18 cellular contexts compared by ENCODE assay signal in the genomic region with DNA sequence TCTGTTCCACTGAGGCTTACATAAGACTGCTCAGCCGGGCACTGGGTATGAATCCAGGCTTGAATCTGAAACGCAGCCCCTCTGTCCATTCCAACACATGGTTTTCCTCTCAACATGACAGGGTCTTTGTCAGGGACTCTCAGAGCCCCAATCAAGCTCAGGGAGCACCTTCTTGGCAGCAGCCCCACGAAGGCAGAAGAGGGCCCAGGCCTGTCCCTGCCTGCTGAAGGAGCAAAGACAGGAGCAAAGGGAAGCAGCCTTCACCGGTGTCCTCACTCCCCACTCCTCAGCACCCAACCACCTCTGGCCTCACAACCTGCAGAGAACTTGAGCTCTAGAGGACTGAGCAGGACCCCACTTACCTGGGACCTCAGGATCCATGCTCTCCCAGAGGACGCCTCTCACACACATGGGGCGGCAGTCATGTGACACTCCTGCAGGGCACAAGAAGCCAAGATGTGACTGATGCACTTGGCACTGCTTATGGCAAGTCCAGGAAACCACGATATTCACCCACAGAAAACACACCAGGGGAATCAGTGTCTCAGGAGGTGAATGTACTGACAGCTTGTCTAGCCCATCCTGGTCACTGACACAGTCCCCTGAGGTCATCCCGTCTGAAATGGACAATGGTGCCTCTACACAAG. TPM values are rescaled to one million over a fixed set of nuclear protein-coding genes. Genes with fewer than 3 reads are reported as not detected.
DNase-seq lines count a peak whose midpoint lies in the region; ATAC-seq, FAIRE-seq and TF ChIP-seq lines count a peak whose summit lies in the region.
"Had no signal": no experiment of that assay in that cellular context is flagged by ENCODE, and none has a peak within 500 bp of the region (broad histone marks: within the 10 kb centered on the region; RNA-seq: fewer than 3 reads in every experiment).

No MANE protein-coding gene starts in this region.

- H4K5ac ChIP-seq in H9 (ENCODE audit: insufficient read length, low read depth, low read length), result no peak overlapping the region

- no peak for FAIRE-seq in pancreas (lab: Jason Lieb, UNC)
- FAIRE-seq: TTC549 had no signal

- H2AK5ac ChIP-seq in H9 (ENCODE audit: insufficient read length, low read length), result no peak overlapping the region

- no peak overlapping the region for H2AFZ ChIP-seq in H9 (ENCODE audit: low read length)

- H2BK12ac ChIP-seq in H9 (ENCODE audit: insufficient read length, low read depth, low read length), result no peak overlapping the region

- H2BK5ac ChIP-seq in H9 (ENCODE audit: insufficient read length, low read length), result no peak overlapping the region

- peaks cover 9% of the 10 kb centered on the region for H3K23me2 ChIP-seq in H9 (ENCODE audit: insufficient read length, low read depth, low read length, poor library complexity, severe bottlenecking)

- H3K23ac ChIP-seq in H9 (ENCODE audit: insufficient read length, low read depth, low read length), result no peak overlapping the region

- H3K4me3 ChIP-seq in BLaER1 (0 out of 2 replicates have a peak overlapping the region, but pooled peaks have one; percentile 29), pancreas (no peak overlapping the region)
- H3K4me3 ChIP-seq: gastrocnemius medialis, tibial nerve had no signal

- H3K27me3 Mint-ChIP-seq in H9 (ENCODE audit: low read depth), result no peaks in the 10 kb centered on the region; the same call in 1 of the 2 replicates
- H3K27me3 Mint-ChIP-seq in activated CD4-positive, alpha-beta memory T cell treated with anti-CD3 and anti-CD28 coated beads for 36 hours, result no peaks in the 10 kb centered on the region

- peak overlapping the region in 2 of 3 experiments; percentile 28 to 59; a peak in 1 of 7 replicates for H3K27ac Mint-ChIP-seq in H9
- peak overlapping the region; percentile 35 for H3K27ac Mint-ChIP-seq in activated CD4-positive, alpha-beta memory T cell treated with anti-CD3 and anti-CD28 coated beads for 36 hours

- TF ChIP-seq CTCF in H9 (conservative IDR thresholded peaks at IDR 0.05) (no peak), pancreas (IDR thresholded peaks at IDR 0.05) (no peak)

- H3K14ac ChIP-seq in H9 (ENCODE audit: insufficient read depth, low read length), result no peak overlapping the region

- H3K4me3 Mint-ChIP-seq in H9, result no peak overlapping the region
- no peak overlapping the region for H3K4me3 Mint-ChIP-seq in activated CD4-positive, alpha-beta memory T cell treated with anti-CD3 and anti-CD28 coated beads for 36 hours

- POLR2A ChIA-PET in activated CD4-positive, alpha-beta memory T cell treated with anti-CD3 and anti-CD28 coated beads for 36 hours (lab: Charles Lee), result no interaction called here

- H4K91ac ChIP-seq in H9 (ENCODE audit: insufficient read length, low read depth, low read length), result no peak overlapping the region

- no CpG with 5 or more reads among the region's 8 CpGs for WGBS in H9 (ENCODE audit: extremely low coverage, insufficient read length, low lambda C conversion rate)
- WGBS in pancreas, 2 donors, result 89 to 94% methylated on average over 8 of the region's 8 CpGs

- peaks cover 16% of the 10 kb centered on the region; the same call in 1 of the 2 replicates for H3K9me3 ChIP-seq in BLaER1
- H3K9me3 ChIP-seq in H9 (ENCODE audit: control insufficient read depth, low read depth, low read length), result no peaks in the 10 kb centered on the region
- no peaks in the 10 kb centered on the region for H3K9me3 ChIP-seq in pancreas
- H3K9me3 ChIP-seq: gastrocnemius medialis had no signal

- H4K20me1 ChIP-seq in BLaER1, result peaks cover 88% of the 10 kb centered on the region
- peaks cover 5% of the 10 kb centered on the region for H4K20me1 ChIP-seq in H9 (ENCODE audit: control insufficient read depth, insufficient read depth, insufficient read length)

- H2BK120ac ChIP-seq in H9 (ENCODE audit: low read depth, low read length, poor library complexity, severe bottlenecking), result no peak overlapping the region

- H3K27me3 ChIP-seq in BLaER1 (no peaks in the 10 kb centered on the region), H9 (ENCODE audit: insufficient read depth, low read length) (no peaks in the 10 kb centered on the region), pancreas (no peaks in the 10 kb centered on the region)
- H3K27me3 ChIP-seq: gastrocnemius medialis, tibial nerve had no signal

- intact Hi-C loops in activated CD4-positive, alpha-beta memory T cell treated with anti-CD3 and anti-CD28 coated beads for 36 hours (cut with micrococcal nuclease), result no loop called here
- intact Hi-C loops in pancreas (cut with DNase I), result no loop called here

- CTCF ChIA-PET in activated CD4-positive, alpha-beta memory T cell treated with anti-CD3 and anti-CD28 coated beads for 36 hours (lab: Charles Lee), result interaction anchor here (0.6 to 5.6 kb wide), 4 partner anchors 16 to 93 kb away, joined by 3 to 141 read pairs (median 4); partner anchors contain the start of gene RALGAPB

- H3K36me3 Mint-ChIP-seq in H9 (ENCODE audit: insufficient read depth in 1 of 3, low read depth in 3 of 3), result peaks cover 84 to 88% (median 85%) of the 10 kb centered on the region in 3 experiments
- peaks cover 82% of the 10 kb centered on the region for H3K36me3 Mint-ChIP-seq in activated CD4-positive, alpha-beta memory T cell treated with anti-CD3 and anti-CD28 coated beads for 36 hours

- no peak for ATAC-seq in pancreas
- ATAC-seq: gastrocnemius medialis, right cardiac atrium, SK-N-SH treated with all-trans-retinoic acid at 6 μM for 48 hours had no signal

- no peak overlapping the region for H3K4ac ChIP-seq in H9 (ENCODE audit: low read depth, low read length)

- H3K27ac ChIP-seq in BLaER1 (no peak overlapping the region), H9 (ENCODE audit: insufficient read length, low read depth, low read length) (no peak overlapping the region), pancreas (no peak overlapping the region)
- H3K27ac ChIP-seq: gastrocnemius medialis, tibial nerve had no signal

- H3K9ac ChIP-seq in BLaER1 (no peak overlapping the region), H9 (ENCODE audit: extremely low read depth, insufficient read length, low read length) (peak overlapping the region; percentile 18)

- H3K79me2 ChIP-seq in H9 (ENCODE audit: insufficient read depth, low read length), result peaks cover 48% of the 10 kb centered on the region; the same call in 1 of the 2 replicates

- no peak overlapping the region for H3K56ac ChIP-seq in H9 (ENCODE audit: insufficient read length, low read depth, low read length)

- peaks cover 26% of the 10 kb centered on the region in 2 experiments for H3K4me1 Mint-ChIP-seq in H9
- H3K4me1 Mint-ChIP-seq in activated CD4-positive, alpha-beta memory T cell treated with anti-CD3 and anti-CD28 coated beads for 36 hours (ENCODE audit: low read depth), result peaks cover 70% of the 10 kb centered on the region

- H3K36me3 ChIP-seq in BLaER1 (peaks cover 83% of the 10 kb centered on the region), pancreas (peaks cover 19 to 65% (median 57%) of the 10 kb centered on the region in 3 donors)

- peaks cover 13% of the 10 kb centered on the region for H3K79me1 ChIP-seq in H9 (ENCODE audit: insufficient read depth, low read depth, low read length, poor library complexity, severe bottlenecking)

- H3K9me3 Mint-ChIP-seq in H9, result peaks cover 0 to 1% of the 10 kb centered on the region in 2 experiments; a peak in 1 of 5 replicates
- H3K9me3 Mint-ChIP-seq in activated CD4-positive, alpha-beta memory T cell treated with anti-CD3 and anti-CD28 coated beads for 36 hours, result no peaks in the 10 kb centered on the region

- no peak overlapping the region for H2BK15ac ChIP-seq in H9 (ENCODE audit: low read depth, low read length)

- H4K8ac ChIP-seq in H9 (replicated peaks; ENCODE audit: insufficient read length, low read depth, low read length), result no peak overlapping the region

- DNase-seq in H9, result no peak
- DNase-seq in activated CD4-positive, alpha-beta memory T cell treated with anti-CD3 and anti-CD28 coated beads for 36 hours, result no peak
- DNase-seq in glomerular visceral epithelial cell (ENCODE audit: extremely low spot score), result peak; percentile 40
- no peak for DNase-seq in Kasumi-1 (lab: John Stamatoyannopoulos, UW)
- DNase-seq in SIG-M5 (lab: John Stamatoyannopoulos, UW), result no peak
- DNase-seq in pancreas, result no peak
- no peak for DNase-seq in activated CD8-positive, alpha-beta memory T cell treated with anti-CD3 and anti-CD28 coated beads, Interleukin-2, amount 50 U/mL, for 4 hours
- DNase-seq: activated CD4-positive, alpha-beta T cell treated with anti-CD3 and anti-CD28 coated beads, Interleukin-2, amount 50 U/mL, for 48 hours; activated naive CD4-positive, alpha-beta T cell; AML-193; gastrocnemius medialis; GOT3; NCI-H1092 treated with DMSO at 0.1 percent for 48 hours; right cardiac atrium had no signal

- no peak overlapping the region for H3T11ph ChIP-seq in H9 (ENCODE audit: low read length)

- H2BK20ac ChIP-seq in H9 (ENCODE audit: low read depth, low read length, poor library complexity, severe bottlenecking), result no peak overlapping the region

- peak overlapping the region; percentile 96 for H3K4me2 ChIP-seq in BLaER1
- no peak overlapping the region for H3K4me2 ChIP-seq in H9 (ENCODE audit: insufficient read depth, insufficient read length, low read length)

- H3K4me1 ChIP-seq in BLaER1 (peaks cover 37% of the 10 kb centered on the region), H9 (ENCODE audit: insufficient read depth, low read length) (peaks cover 2% of the 10 kb centered on the region; the same call in 1 of the 2 replicates), pancreas (no peaks in the 10 kb centered on the region)

- no peak overlapping the region for H3K18ac ChIP-seq in H9 (ENCODE audit: insufficient read length, low read depth, low read length)

RNA-seq across cellular contexts. Expression of gene SNHG17, which starts 4.3 kb away (rescaled TPM):
- total RNA-seq in H9 (2021), result 70.1 and 74.8 TPM in 2 replicates
- total RNA-seq in activated CD4-positive, alpha-beta memory T cell treated with anti-CD3 and anti-CD28 coated beads for 36 hours, result 10 to 100 TPM; 55.4 to 55.6 TPM
- 10 to 100 TPM; 12.8 to 21.0 (median 16.3) TPM for total RNA-seq in pancreas
- polyA plus RNA-seq in pancreas, result 10 to 100 TPM; 36.8 to 38.7 TPM

RNA-seq across cellular contexts. Expression of gene RALGAPB, which starts 41.8 kb away (rescaled TPM):
- total RNA-seq in H9 (2021) (28.5 TPM in 2 replicates), pancreas (10 to 100 TPM; 10.6 to 19.0 (median 11.3) TPM)
- 10 to 100 TPM; 25.7 to 25.8 TPM for total RNA-seq in activated CD4-positive, alpha-beta memory T cell treated with anti-CD3 and anti-CD28 coated beads for 36 hours
- polyA plus RNA-seq in pancreas, result 10 to 100 TPM in 1 of 2 donors, 1 to 10 TPM in 1; 6.5 to 11.8 TPM
